2 cellular contexts compared by ENCODE assay signal in genomic region chr14:104572668-104573067, GRCh38.
TF ChIP-seq lines count a peak whose summit lies in the region.

No MANE protein-coding gene starts in this region.

TF ChIP-seq in HepG2, 621 proteins besides CTCF, POLR2A, EP300 and RAD21:
- TF ChIP-seq ZNF446 (CRISPR knock-in tag; IDR thresholded peaks at IDR 0.05) = no peak
- peak; percentile 91 for TF ChIP-seq ATF7 (IDR thresholded peaks at IDR 0.05)
- TF ChIP-seq ATF7 (CRISPR knock-in tag; IDR thresholded peaks at IDR 0.05) = no peak
- TF ChIP-seq CREB1 (IDR thresholded peaks at IDR 0.05) = peak; percentile 96
- no peak for TF ChIP-seq CREB1 (CRISPR knock-in tag; IDR thresholded peaks at IDR 0.05)
- TF ChIP-seq ZNF678 (CRISPR knock-in tag; IDR thresholded peaks at IDR 0.05) = no peak

TF ChIP-seq in HEK293T, 16 proteins besides CTCF, POLR2A, EP300 and RAD21:
- TF ChIP-seq LEF1 (IDR thresholded peaks at IDR 0.05; ENCODE audit: borderline replicate concordance) = no peak
- no peak for TF ChIP-seq PKNOX1 (IDR thresholded peaks at IDR 0.05)
- no peak for TF ChIP-seq CTBP1 (IDR thresholded peaks at IDR 0.05; ENCODE audit: borderline replicate concordance)
- TF ChIP-seq ZNF384 (IDR thresholded peaks at IDR 0.05) = no peak
- no peak for TF ChIP-seq FOXA1 (IDR thresholded peaks at IDR 0.05)
- no peak for TF ChIP-seq HDGF (IDR thresholded peaks at IDR 0.05; ENCODE audit: borderline replicate concordance)
- TF ChIP-seq SP1 (IDR thresholded peaks at IDR 0.05) = no peak
